Comparison of ENCODE assay signal across 1 cellular context in the genomic region with DNA sequence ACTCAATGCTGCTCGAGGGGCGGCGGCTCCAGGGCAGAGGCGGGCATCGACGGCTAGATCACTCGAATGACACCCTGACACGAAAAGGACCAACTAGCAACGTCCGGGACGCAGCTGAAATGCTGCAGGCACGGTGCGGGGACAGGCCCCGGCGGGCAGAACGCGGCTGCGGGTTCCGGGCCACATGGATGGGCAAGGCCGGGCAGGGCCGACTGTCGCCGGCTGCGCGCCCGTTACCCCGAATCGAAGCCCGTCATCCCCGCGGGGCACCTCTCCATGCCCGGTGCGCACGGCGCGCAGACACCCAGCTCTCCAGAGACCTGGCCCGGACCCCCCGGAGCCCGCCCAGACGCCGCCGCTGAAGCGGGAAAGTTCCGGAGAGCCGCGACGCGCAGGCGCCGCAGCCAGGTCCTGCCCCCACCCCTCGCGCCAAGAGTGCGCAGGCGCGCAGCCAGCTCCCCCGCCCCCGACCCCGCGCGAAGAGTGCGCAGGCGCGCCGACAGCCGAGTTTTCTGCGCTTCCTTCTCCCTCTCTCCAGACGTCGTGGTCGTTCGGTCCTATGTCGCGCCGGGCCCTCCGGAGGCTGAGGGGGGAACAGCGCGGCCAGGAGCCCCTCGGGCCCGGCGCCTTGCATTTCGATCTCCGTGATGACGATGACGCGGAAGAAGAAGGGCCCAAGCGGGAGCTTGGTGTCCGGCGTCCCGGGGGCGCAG.
TF ChIP-seq lines count a peak whose summit lies in the region.

A gene with protein sequence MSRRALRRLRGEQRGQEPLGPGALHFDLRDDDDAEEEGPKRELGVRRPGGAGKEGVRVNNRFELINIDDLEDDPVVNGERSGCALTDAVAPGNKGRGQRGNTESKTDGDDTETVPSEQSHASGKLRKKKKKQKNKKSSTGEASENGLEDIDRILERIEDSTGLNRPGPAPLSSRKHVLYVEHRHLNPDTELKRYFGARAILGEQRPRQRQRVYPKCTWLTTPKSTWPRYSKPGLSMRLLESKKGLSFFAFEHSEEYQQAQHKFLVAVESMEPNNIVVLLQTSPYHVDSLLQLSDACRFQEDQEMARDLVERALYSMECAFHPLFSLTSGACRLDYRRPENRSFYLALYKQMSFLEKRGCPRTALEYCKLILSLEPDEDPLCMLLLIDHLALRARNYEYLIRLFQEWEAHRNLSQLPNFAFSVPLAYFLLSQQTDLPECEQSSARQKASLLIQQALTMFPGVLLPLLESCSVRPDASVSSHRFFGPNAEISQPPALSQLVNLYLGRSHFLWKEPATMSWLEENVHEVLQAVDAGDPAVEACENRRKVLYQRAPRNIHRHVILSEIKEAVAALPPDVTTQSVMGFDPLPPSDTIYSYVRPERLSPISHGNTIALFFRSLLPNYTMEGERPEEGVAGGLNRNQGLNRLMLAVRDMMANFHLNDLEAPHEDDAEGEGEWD (plus strand): TSS at position 484 of the 713 bp plus-strand sequence. CDS start 76 bp downstream, at position 560.

TF ChIP-seq in HEK293, 187 proteins besides CTCF, POLR2A, EP300 and RAD21 (continued from another document):
- TF ChIP-seq, protein P1, sequence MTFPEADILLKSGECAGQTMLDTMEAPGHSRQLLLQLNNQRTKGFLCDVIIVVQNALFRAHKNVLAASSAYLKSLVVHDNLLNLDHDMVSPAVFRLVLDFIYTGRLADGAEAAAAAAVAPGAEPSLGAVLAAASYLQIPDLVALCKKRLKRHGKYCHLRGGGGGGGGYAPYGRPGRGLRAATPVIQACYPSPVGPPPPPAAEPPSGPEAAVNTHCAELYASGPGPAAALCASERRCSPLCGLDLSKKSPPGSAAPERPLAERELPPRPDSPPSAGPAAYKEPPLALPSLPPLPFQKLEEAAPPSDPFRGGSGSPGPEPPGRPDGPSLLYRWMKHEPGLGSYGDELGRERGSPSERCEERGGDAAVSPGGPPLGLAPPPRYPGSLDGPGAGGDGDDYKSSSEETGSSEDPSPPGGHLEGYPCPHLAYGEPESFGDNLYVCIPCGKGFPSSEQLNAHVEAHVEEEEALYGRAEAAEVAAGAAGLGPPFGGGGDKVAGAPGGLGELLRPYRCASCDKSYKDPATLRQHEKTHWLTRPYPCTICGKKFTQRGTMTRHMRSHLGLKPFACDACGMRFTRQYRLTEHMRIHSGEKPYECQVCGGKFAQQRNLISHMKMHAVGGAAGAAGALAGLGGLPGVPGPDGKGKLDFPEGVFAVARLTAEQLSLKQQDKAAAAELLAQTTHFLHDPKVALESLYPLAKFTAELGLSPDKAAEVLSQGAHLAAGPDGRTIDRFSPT (tag by site-specific recombination; IDR thresholded peaks at IDR 0.05), result peak; percentile 66
- TF ChIP-seq ZBTB21 (tag by site-specific recombination; IDR thresholded peaks at IDR 0.05), result peak; percentile 32; the same call in 1 of the 2 replicates
- TF ChIP-seq, protein P2, sequence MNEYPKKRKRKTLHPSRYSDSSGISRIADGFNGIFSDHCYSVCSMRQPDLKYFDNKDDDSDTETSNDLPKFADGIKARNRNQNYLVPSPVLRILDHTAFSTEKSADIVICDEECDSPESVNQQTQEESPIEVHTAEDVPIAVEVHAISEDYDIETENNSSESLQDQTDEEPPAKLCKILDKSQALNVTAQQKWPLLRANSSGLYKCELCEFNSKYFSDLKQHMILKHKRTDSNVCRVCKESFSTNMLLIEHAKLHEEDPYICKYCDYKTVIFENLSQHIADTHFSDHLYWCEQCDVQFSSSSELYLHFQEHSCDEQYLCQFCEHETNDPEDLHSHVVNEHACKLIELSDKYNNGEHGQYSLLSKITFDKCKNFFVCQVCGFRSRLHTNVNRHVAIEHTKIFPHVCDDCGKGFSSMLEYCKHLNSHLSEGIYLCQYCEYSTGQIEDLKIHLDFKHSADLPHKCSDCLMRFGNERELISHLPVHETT (tag by site-specific recombination; IDR thresholded peaks at IDR 0.05), result no peak
- TF ChIP-seq, protein P3, sequence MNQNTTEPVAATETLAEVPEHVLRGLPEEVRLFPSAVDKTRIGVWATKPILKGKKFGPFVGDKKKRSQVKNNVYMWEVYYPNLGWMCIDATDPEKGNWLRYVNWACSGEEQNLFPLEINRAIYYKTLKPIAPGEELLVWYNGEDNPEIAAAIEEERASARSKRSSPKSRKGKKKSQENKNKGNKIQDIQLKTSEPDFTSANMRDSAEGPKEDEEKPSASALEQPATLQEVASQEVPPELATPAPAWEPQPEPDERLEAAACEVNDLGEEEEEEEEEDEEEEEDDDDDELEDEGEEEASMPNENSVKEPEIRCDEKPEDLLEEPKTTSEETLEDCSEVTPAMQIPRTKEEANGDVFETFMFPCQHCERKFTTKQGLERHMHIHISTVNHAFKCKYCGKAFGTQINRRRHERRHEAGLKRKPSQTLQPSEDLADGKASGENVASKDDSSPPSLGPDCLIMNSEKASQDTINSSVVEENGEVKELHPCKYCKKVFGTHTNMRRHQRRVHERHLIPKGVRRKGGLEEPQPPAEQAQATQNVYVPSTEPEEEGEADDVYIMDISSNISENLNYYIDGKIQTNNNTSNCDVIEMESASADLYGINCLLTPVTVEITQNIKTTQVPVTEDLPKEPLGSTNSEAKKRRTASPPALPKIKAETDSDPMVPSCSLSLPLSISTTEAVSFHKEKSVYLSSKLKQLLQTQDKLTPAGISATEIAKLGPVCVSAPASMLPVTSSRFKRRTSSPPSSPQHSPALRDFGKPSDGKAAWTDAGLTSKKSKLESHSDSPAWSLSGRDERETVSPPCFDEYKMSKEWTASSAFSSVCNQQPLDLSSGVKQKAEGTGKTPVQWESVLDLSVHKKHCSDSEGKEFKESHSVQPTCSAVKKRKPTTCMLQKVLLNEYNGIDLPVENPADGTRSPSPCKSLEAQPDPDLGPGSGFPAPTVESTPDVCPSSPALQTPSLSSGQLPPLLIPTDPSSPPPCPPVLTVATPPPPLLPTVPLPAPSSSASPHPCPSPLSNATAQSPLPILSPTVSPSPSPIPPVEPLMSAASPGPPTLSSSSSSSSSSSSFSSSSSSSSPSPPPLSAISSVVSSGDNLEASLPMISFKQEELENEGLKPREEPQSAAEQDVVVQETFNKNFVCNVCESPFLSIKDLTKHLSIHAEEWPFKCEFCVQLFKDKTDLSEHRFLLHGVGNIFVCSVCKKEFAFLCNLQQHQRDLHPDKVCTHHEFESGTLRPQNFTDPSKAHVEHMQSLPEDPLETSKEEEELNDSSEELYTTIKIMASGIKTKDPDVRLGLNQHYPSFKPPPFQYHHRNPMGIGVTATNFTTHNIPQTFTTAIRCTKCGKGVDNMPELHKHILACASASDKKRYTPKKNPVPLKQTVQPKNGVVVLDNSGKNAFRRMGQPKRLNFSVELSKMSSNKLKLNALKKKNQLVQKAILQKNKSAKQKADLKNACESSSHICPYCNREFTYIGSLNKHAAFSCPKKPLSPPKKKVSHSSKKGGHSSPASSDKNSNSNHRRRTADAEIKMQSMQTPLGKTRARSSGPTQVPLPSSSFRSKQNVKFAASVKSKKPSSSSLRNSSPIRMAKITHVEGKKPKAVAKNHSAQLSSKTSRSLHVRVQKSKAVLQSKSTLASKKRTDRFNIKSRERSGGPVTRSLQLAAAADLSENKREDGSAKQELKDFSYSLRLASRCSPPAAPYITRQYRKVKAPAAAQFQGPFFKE (tag by site-specific recombination; IDR thresholded peaks at IDR 0.05; ENCODE audit: borderline replicate concordance), result no peak; the same call in 1 of the 2 replicates
- TF ChIP-seq, protein P4, sequence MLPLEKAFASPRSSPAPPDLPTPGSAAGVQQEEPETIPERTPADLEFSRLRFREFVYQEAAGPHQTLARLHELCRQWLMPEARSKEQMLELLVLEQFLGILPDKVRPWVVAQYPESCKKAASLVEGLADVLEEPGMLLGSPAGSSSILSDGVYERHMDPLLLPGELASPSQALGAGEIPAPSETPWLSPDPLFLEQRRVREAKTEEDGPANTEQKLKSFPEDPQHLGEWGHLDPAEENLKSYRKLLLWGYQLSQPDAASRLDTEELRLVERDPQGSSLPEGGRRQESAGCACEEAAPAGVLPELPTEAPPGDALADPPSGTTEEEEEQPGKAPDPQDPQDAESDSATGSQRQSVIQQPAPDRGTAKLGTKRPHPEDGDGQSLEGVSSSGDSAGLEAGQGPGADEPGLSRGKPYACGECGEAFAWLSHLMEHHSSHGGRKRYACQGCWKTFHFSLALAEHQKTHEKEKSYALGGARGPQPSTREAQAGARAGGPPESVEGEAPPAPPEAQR (tag by site-specific recombination; IDR thresholded peaks at IDR 0.05), result 0 out of 2 replicates have a peak, but pooled peaks have one; percentile 19
- TF ChIP-seq ZNF501 (tag by site-specific recombination; IDR thresholded peaks at IDR 0.05), result peak; percentile 57; the same call in 1 of the 2 replicates
- TF ChIP-seq GFI1B (tag by site-specific recombination; IDR thresholded peaks at IDR 0.05), result 0 out of 2 replicates have a peak, but pooled peaks have one; percentile 22
- peak; percentile 96 for TF ChIP-seq ZNF335 (tag by site-specific recombination; conservative IDR thresholded peaks at IDR 0.05)
- TF ChIP-seq ZNF624 (tag by site-specific recombination; IDR thresholded peaks at IDR 0.05), result no peak
- TF ChIP-seq, protein P5, sequence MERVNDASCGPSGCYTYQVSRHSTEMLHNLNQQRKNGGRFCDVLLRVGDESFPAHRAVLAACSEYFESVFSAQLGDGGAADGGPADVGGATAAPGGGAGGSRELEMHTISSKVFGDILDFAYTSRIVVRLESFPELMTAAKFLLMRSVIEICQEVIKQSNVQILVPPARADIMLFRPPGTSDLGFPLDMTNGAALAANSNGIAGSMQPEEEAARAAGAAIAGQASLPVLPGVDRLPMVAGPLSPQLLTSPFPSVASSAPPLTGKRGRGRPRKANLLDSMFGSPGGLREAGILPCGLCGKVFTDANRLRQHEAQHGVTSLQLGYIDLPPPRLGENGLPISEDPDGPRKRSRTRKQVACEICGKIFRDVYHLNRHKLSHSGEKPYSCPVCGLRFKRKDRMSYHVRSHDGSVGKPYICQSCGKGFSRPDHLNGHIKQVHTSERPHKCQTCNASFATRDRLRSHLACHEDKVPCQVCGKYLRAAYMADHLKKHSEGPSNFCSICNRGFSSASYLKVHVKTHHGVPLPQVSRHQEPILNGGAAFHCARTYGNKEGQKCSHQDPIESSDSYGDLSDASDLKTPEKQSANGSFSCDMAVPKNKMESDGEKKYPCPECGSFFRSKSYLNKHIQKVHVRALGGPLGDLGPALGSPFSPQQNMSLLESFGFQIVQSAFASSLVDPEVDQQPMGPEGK (tag by site-specific recombination; IDR thresholded peaks at IDR 0.05), result peak; percentile 2
- TF ChIP-seq ZNF792 (tag by site-specific recombination; IDR thresholded peaks at IDR 0.05), result peak; percentile 57
- 0 out of 2 replicates have a peak, but pooled peaks have one; percentile 34 for TF ChIP-seq ZNF146 (tag by site-specific recombination; IDR thresholded peaks at IDR 0.05)
- no peak for TF ChIP-seq ZNF211 (tag by site-specific recombination; IDR thresholded peaks at IDR 0.05; ENCODE audit: low read depth)
- TF ChIP-seq ZNF433 (tag by site-specific recombination; IDR thresholded peaks at IDR 0.05; ENCODE audit: low read depth), result no peak
- TF ChIP-seq, protein P6, sequence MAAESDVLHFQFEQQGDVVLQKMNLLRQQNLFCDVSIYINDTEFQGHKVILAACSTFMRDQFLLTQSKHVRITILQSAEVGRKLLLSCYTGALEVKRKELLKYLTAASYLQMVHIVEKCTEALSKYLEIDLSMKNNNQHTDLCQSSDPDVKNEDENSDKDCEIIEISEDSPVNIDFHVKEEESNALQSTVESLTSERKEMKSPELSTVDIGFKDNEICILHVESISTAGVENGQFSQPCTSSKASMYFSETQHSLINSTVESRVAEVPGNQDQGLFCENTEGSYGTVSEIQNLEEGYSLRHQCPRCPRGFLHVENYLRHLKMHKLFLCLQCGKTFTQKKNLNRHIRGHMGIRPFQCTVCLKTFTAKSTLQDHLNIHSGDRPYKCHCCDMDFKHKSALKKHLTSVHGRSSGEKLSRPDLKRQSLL (tag by site-specific recombination; IDR thresholded peaks at IDR 0.05), result no peak
- TF ChIP-seq, protein P7, sequence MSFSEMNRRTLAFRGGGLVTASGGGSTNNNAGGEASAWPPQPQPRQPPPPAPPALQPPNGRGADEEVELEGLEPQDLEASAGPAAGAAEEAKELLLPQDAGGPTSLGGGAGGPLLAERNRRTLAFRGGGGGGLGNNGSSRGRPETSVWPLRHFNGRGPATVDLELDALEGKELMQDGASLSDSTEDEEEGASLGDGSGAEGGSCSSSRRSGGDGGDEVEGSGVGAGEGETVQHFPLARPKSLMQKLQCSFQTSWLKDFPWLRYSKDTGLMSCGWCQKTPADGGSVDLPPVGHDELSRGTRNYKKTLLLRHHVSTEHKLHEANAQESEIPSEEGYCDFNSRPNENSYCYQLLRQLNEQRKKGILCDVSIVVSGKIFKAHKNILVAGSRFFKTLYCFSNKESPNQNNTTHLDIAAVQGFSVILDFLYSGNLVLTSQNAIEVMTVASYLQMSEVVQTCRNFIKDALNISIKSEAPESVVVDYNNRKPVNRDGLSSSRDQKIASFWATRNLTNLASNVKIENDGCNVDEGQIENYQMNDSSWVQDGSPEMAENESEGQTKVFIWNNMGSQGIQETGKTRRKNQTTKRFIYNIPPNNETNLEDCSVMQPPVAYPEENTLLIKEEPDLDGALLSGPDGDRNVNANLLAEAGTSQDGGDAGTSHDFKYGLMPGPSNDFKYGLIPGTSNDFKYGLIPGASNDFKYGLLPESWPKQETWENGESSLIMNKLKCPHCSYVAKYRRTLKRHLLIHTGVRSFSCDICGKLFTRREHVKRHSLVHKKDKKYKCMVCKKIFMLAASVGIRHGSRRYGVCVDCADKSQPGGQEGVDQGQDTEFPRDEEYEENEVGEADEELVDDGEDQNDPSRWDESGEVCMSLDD (tag by site-specific recombination; IDR thresholded peaks at IDR 0.05), result peak; percentile 14; the same call in 1 of the 2 replicates
- peak; percentile 50 for TF ChIP-seq KLF16 (tag by site-specific recombination; IDR thresholded peaks at IDR 0.05)
- TF ChIP-seq GLIS1 (tag by site-specific recombination; IDR thresholded peaks at IDR 0.05), result peak; percentile 90
- TF ChIP-seq HOXD13 (CRISPR knock-in tag; IDR thresholded peaks at IDR 0.05; ENCODE audit: borderline replicate concordance), result no peak
- peak; percentile 70 for TF ChIP-seq ZXDB (tag by site-specific recombination; IDR thresholded peaks at IDR 0.05)
- 0 out of 2 replicates have a peak, but pooled peaks have one; percentile 40 for TF ChIP-seq ZSCAN30 (tag by site-specific recombination; IDR thresholded peaks at IDR 0.05)
- no peak for TF ChIP-seq TCF7L2 (IDR thresholded peaks at IDR 0.05; ENCODE audit: borderline replicate concordance, low read depth, low read length)
- TF ChIP-seq, protein P8, sequence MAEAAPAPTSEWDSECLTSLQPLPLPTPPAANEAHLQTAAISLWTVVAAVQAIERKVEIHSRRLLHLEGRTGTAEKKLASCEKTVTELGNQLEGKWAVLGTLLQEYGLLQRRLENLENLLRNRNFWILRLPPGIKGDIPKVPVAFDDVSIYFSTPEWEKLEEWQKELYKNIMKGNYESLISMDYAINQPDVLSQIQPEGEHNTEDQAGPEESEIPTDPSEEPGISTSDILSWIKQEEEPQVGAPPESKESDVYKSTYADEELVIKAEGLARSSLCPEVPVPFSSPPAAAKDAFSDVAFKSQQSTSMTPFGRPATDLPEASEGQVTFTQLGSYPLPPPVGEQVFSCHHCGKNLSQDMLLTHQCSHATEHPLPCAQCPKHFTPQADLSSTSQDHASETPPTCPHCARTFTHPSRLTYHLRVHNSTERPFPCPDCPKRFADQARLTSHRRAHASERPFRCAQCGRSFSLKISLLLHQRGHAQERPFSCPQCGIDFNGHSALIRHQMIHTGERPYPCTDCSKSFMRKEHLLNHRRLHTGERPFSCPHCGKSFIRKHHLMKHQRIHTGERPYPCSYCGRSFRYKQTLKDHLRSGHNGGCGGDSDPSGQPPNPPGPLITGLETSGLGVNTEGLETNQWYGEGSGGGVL (tag by site-specific recombination; IDR thresholded peaks at IDR 0.05), result peak; percentile 48
- no peak for TF ChIP-seq ZNF292 (tag by site-specific recombination; IDR thresholded peaks at IDR 0.05; ENCODE audit: borderline replicate concordance, low read depth)
- TF ChIP-seq ZNF843 (tag by site-specific recombination; IDR thresholded peaks at IDR 0.05), result peak; percentile 51; the same call in 1 of the 2 replicates
- no peak for TF ChIP-seq ZFP41 (tag by site-specific recombination; IDR thresholded peaks at IDR 0.05; ENCODE audit: borderline replicate concordance)
- peak; percentile 79 for TF ChIP-seq ZBTB48 (tag by site-specific recombination; IDR thresholded peaks at IDR 0.05)
